ENCODE assay signal across 22 cellular contexts in the genomic region with DNA sequence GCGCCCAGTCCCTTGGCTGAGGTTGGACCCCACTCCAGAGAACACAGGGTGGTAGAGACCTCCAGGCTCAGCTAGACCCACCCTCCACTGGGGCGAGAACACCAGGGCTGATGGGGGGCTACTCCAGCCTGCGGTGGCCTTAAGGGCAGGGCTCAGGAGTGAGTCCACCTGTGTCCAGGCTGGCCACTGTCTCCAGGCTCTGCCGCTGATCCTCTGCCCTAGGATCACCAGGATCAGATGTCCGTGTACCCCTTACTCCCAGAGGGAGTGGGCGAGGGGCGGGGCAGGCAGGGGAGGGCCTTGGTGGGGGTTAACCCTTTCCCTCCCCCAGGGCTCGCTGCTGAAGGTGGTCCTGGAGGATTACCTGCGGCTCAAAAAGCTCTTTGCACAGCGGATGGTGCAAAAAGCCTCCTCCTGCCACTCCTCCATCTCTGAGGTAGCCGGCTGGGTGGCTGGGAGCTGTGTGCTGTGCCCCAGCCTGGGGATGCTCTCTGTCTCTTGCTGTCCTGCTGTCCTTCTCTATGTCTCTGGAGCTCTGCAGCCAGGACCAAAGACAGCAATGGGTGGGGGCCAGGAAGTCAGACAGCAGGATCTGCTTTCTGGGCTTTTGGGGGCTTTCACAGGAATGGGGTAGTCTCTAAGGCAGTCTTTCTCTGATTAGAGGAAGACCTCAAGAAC. TPM values are rescaled to one million over a fixed set of nuclear protein-coding genes. Genes with fewer than 3 reads are reported as not detected.
A peak's percentile ranks its signal among the peaks of the same experiment; 100 is the strongest.
DNase-seq lines count a peak whose midpoint lies in the region; ATAC-seq and TF ChIP-seq lines count a peak whose summit lies in the region.
"Had no signal": no experiment of that assay in that cellular context is flagged by ENCODE, and none has a peak within 500 bp of the region (broad histone marks: within the 10 kb centered on the region; RNA-seq: fewer than 3 reads in every experiment).

No MANE protein-coding gene starts in this region.

- intact Hi-C loops in psoas muscle (cut with DNase I): loop anchor here (2.0 to 5.0 kb wide), 4 partner anchors 116 to 496 kb away; a partner anchor contains a TSS

- H3K36me3 ChIP-seq in psoas muscle (ENCODE audit: insufficient read depth in 1 of 2, low read depth in 1 of 2): peaks cover 5 to 35% of the 10 kb centered on the region in 2 donors

- TF ChIP-seq CTCF in RWPE1 (conservative IDR thresholded peaks at IDR 0.05; ENCODE audit: low read depth) (no peak), psoas muscle (IDR thresholded peaks at IDR 0.05) (no peak), coronary artery (IDR thresholded peaks at IDR 0.05) (no peak)

- 44 to 58% (median 54%) methylated on average over 10 to 11 of the region's 11 CpGs for WGBS in psoas muscle, 3 donors

- POLR2A ChIA-PET in RWPE1 (lab: Yijun Ruan, JAX; ENCODE audit: low non-redundant PET): interaction anchor here (1.0 kb wide), 1 partner anchor 27 kb away, joined by 3 read pairs; no protein-coding TSS in a partner anchor

- ATAC-seq in left lobe of liver: peak; percentile 38
- peak; percentile 10 to 27 (median 18) for ATAC-seq in psoas muscle

- peak overlapping the region; percentile 19; the same call in 1 of the 2 replicates for H3K27ac ChIP-seq in RWPE1
- no peak overlapping the region for H3K27ac ChIP-seq in psoas muscle
- H3K27ac ChIP-seq in coronary artery: no peak overlapping the region
- H3K27ac ChIP-seq: 22Rv1, thoracic aorta, VCaP had no signal

- no peaks in the 10 kb centered on the region for H3K9me3 ChIP-seq in psoas muscle
- H3K9me3 ChIP-seq: thoracic aorta had no signal

- CTCF ChIA-PET in RWPE1 (lab: Yijun Ruan, JAX): interaction anchor here (0.5 to 1.7 kb wide), 9 partner anchors 18 to 1442 kb away, joined by 3 to 7 read pairs (median 3); a partner anchor contains a TSS

- H3K27me3 ChIP-seq in psoas muscle (ENCODE audit: insufficient read depth in 3 of 3, low read length in 2 of 3): no peaks in the 10 kb centered on the region

- H3K4me3 ChIP-seq in psoas muscle (no peak overlapping the region), coronary artery (no peak overlapping the region)
- H3K4me3 ChIP-seq: thoracic aorta had no signal

- peaks cover 15% of the 10 kb centered on the region for H3K4me1 ChIP-seq in psoas muscle

- DNase-seq in NCI-H82 (lab: John Stamatoyannopoulos, UW) (peak; percentile 50), NCI-H82 treated with DMSO at 0.1 percent for 48 hours (lab: John Stamatoyannopoulos, UW; ENCODE audit: unreplicated experiment) (no peak), RWPE1 (ENCODE audit: low spot score) (no peak), left lobe of liver (ENCODE audit: low spot score) (no peak), psoas muscle (no peak), T1000 (lab: John Stamatoyannopoulos, UW) (no peak), coronary artery (ENCODE audit: low spot score) (no peak), epidermal melanocyte (ENCODE audit: insufficient read length, low spot score) (no peak)
- DNase-seq: activated CD4-positive, alpha-beta T cell treated with anti-CD3 and anti-CD28 coated beads, Interleukin-2, amount 10 ng/mL, durations not matched to agents 7 days and 5 days; activated effector memory CD4-positive, alpha-beta T cell treated with Interleukin-2 at 50 U/mL for 16 hours; endodermal cell; Karpas-422; naive thymus-derived CD4-positive, alpha-beta T cell; NCI-H1048; NCI-H1930; NCI-H2227 treated with DMSO at 0.1 percent for 48 hours; stimulated activated CD4-positive, alpha-beta T cell treated with anti-CD3 and anti-CD28 coated beads, Interleukin-2, amount 100 ng/mL, for 24 hours; stimulated activated naive B cell treated with anti-CD40 and anti-IgM and Interleukin-4, amounts not matched to agents 10 μg/mL and 1 μg/mL and 100 μg/mL, for 72 hours; T-helper 2 cell had no signal

RNA-seq across cellular contexts. Expression of a gene that starts 38.0 kb away (rescaled TPM):
- total RNA-seq in left lobe of liver (525 TPM), psoas muscle (1,000 to 10,000 TPM in 3 of 4 donors, 100 to 1,000 TPM in 1; 885 to 1,725 (median 1,143) TPM)
- 1,000 to 10,000 TPM in 1 of 3 donors, 100 to 1,000 TPM in 2; 634 to 1,049 (median 695) TPM for polyA plus RNA-seq in psoas muscle

RNA-seq across cellular contexts. Expression of a gene that starts 39.7 kb away (rescaled TPM):
- total RNA-seq in left lobe of liver: 7.0 TPM
- 10 to 100 TPM; 12.5 to 20.4 (median 15.9) TPM for total RNA-seq in psoas muscle
- 10 to 100 TPM; 14.8 to 21.8 (median 19.0) TPM for polyA plus RNA-seq in psoas muscle
